Comparison of ENCODE assay signal across 16 cellular contexts in genomic region chr17:42270596-42270995, GRCh38. TPM values are rescaled to one million over a fixed set of nuclear protein-coding genes. Genes with fewer than 3 reads are reported as not detected.
DNase-seq lines count a peak whose midpoint lies in the region; ATAC-seq and TF ChIP-seq lines count a peak whose summit lies in the region.
"Had no signal": no experiment of that assay in that cellular context is flagged by ENCODE, and none has a peak within 500 bp of the region (broad histone marks: within the 10 kb centered on the region; RNA-seq: fewer than 3 reads in every experiment).

No MANE protein-coding gene starts in this region.

- no peak for TF ChIP-seq CTCF in vagina (IDR thresholded peaks at IDR 0.05)

- H3K4me3 ChIP-seq in vagina: no peak overlapping the region
- H3K4me3 ChIP-seq: esophagus squamous epithelium, SJCRH30 had no signal

- intact Hi-C loops in vagina (cut with DNase I): no loop called here

- no peaks in the 10 kb centered on the region for H3K27me3 ChIP-seq in vagina
- H3K27me3 ChIP-seq: esophagus squamous epithelium, SJCRH30 had no signal

- H3K4me1 Mint-ChIP-seq in activated naive CD4-positive, alpha-beta T cell treated with anti-CD3 and anti-CD28 coated beads, Interleukin-2, amount 10 ng/mL, durations not matched to agents 7 days and 5 days: peaks cover 76% of the 10 kb centered on the region
- H3K4me1 Mint-ChIP-seq in activated T-cell treated with anti-CD3 and anti-CD28 coated beads, Interleukin-2, amount 50 U/mL, for 72 hours (ENCODE audit: low read depth): peaks cover 86% of the 10 kb centered on the region
- H3K4me1 Mint-ChIP-seq in immature natural killer cell: peaks cover 64 to 77% of the 10 kb centered on the region in 2 donors

- H3K27ac Mint-ChIP-seq in activated naive CD4-positive, alpha-beta T cell treated with anti-CD3 and anti-CD28 coated beads, Interleukin-2, amount 10 ng/mL, durations not matched to agents 7 days and 5 days: peak overlapping the region; percentile 6
- peak overlapping the region; percentile 86 for H3K27ac Mint-ChIP-seq in activated T-cell treated with anti-CD3 and anti-CD28 coated beads, Interleukin-2, amount 50 U/mL, for 72 hours
- peak overlapping the region; percentile 18 to 92 (median 50) for H3K27ac Mint-ChIP-seq in immature natural killer cell
- H3K27ac Mint-ChIP-seq: dendritic cell treated with granulocyte-macrophage colony-stimulating factor and Interleukin-4, amounts not matched to agents 40 ng/mL and 50 ng/mL, for 4 days; progenitor cell of endocrine pancreas had no signal

- H3K4me1 ChIP-seq in vagina: peaks cover 65% of the 10 kb centered on the region

- H3K27ac ChIP-seq in vagina: peak overlapping the region; percentile 34
- H3K27ac ChIP-seq: SJCRH30 had no signal

- ATAC-seq in activated T-cell treated with anti-CD3 and anti-CD28 coated beads, Interleukin-2, amount 50 U/mL, for 72 hours (replicated peaks in 1 of 2): no peak
- no peak for ATAC-seq in GM21515 (IDR thresholded peaks at IDR 0.05; ENCODE audit: unreplicated experiment)
- ATAC-seq in HG03139 (IDR thresholded peaks at IDR 0.05; ENCODE audit: unreplicated experiment): no peak
- ATAC-seq: left colon had no signal

- H3K36me3 ChIP-seq in vagina: no peaks in the 10 kb centered on the region
- H3K36me3 ChIP-seq: esophagus squamous epithelium, SJCRH30 had no signal

- peaks cover 42% of the 10 kb centered on the region for H3K36me3 Mint-ChIP-seq in activated naive CD4-positive, alpha-beta T cell treated with anti-CD3 and anti-CD28 coated beads, Interleukin-2, amount 10 ng/mL, durations not matched to agents 7 days and 5 days
- H3K36me3 Mint-ChIP-seq in activated T-cell treated with anti-CD3 and anti-CD28 coated beads, Interleukin-2, amount 50 U/mL, for 72 hours (ENCODE audit: insufficient read depth in 2 of 2): peaks cover 11 to 23% of the 10 kb centered on the region in 2 donors
- H3K36me3 Mint-ChIP-seq in immature natural killer cell: peaks cover 0 to 3% (median 0%) of the 10 kb centered on the region in 3 donors

- no peaks in the 10 kb centered on the region for H3K27me3 Mint-ChIP-seq in activated naive CD4-positive, alpha-beta T cell treated with anti-CD3 and anti-CD28 coated beads, Interleukin-2, amount 10 ng/mL, durations not matched to agents 7 days and 5 days
- H3K27me3 Mint-ChIP-seq in activated T-cell treated with anti-CD3 and anti-CD28 coated beads, Interleukin-2, amount 50 U/mL, for 72 hours (ENCODE audit: low read depth): no peaks in the 10 kb centered on the region
- H3K27me3 Mint-ChIP-seq in immature natural killer cell (ENCODE audit: low read depth in 3 of 3): peaks cover 3 to 18% (median 3%) of the 10 kb centered on the region in 3 donors
- H3K27me3 Mint-ChIP-seq: dendritic cell treated with granulocyte-macrophage colony-stimulating factor and Interleukin-4, amounts not matched to agents 40 ng/mL and 50 ng/mL, for 4 days; progenitor cell of endocrine pancreas had no signal

- no peak for DNase-seq in activated naive CD4-positive, alpha-beta T cell treated with anti-CD3 and anti-CD28 coated beads, Interleukin-2, amount 10 ng/mL, durations not matched to agents 7 days and 5 days
- no peak for DNase-seq in activated naive CD4-positive, alpha-beta T cell (lab: John Stamatoyannopoulos, UW)
- DNase-seq in activated T-cell treated with anti-CD3 and anti-CD28 coated beads, Interleukin-2, amount 50 U/mL, for 72 hours: no peak
- no peak for DNase-seq in immature natural killer cell
- DNase-seq in vagina (ENCODE audit: extremely low spot score in 2 of 2): no peak
- no peak for DNase-seq in inferior parietal cortex (ENCODE audit: extremely low spot score)
- DNase-seq: esophagus squamous epithelium; hypothalamus; left colon; NCI-H446 treated with DMSO at 0.1 percent for 48 hours; SJCRH30; stimulated activated CD4-positive, alpha-beta T cell treated with anti-CD3 and anti-CD28 coated beads, Interleukin-12 subunit alpha, Interleukin-12 subunit beta, amount 100 ng/mL, for 4 hours had no signal

- H3K9me3 ChIP-seq in vagina: no peaks in the 10 kb centered on the region
- H3K9me3 ChIP-seq: esophagus squamous epithelium, SJCRH30 had no signal

- H3K4me3 Mint-ChIP-seq in activated naive CD4-positive, alpha-beta T cell treated with anti-CD3 and anti-CD28 coated beads, Interleukin-2, amount 10 ng/mL, durations not matched to agents 7 days and 5 days: peak overlapping the region; percentile 1
- peak overlapping the region; percentile 88 to 89 for H3K4me3 Mint-ChIP-seq in activated T-cell treated with anti-CD3 and anti-CD28 coated beads, Interleukin-2, amount 50 U/mL, for 72 hours
- H3K4me3 Mint-ChIP-seq in immature natural killer cell: peak overlapping the region in 2 of 5 donors; percentile 1 to 54
- H3K4me3 Mint-ChIP-seq: dendritic cell treated with granulocyte-macrophage colony-stimulating factor and Interleukin-4, amounts not matched to agents 40 ng/mL and 50 ng/mL, for 4 days had no signal

- CTCF ChIA-PET in activated naive CD4-positive, alpha-beta T cell treated with anti-CD3 and anti-CD28 coated beads, Interleukin-2, amount 10 ng/mL, durations not matched to agents 7 days and 5 days (lab: Charles Lee): interaction anchor here (3.5 kb wide), 1 partner anchor 48 kb away, joined by 19 read pairs; no protein-coding TSS in a partner anchor

- no peak for TF ChIP-seq POLR2A in vagina (IDR thresholded peaks at IDR 0.05)

- no peaks in the 10 kb centered on the region for H3K9me3 Mint-ChIP-seq in activated naive CD4-positive, alpha-beta T cell treated with anti-CD3 and anti-CD28 coated beads, Interleukin-2, amount 10 ng/mL, durations not matched to agents 7 days and 5 days
- no peaks in the 10 kb centered on the region for H3K9me3 Mint-ChIP-seq in activated T-cell treated with anti-CD3 and anti-CD28 coated beads, Interleukin-2, amount 50 U/mL, for 72 hours
- H3K9me3 Mint-ChIP-seq in immature natural killer cell: no peaks in the 10 kb centered on the region
- H3K9me3 Mint-ChIP-seq: dendritic cell treated with granulocyte-macrophage colony-stimulating factor and Interleukin-4, amounts not matched to agents 40 ng/mL and 50 ng/mL, for 4 days had no signal

RNA-seq across cellular contexts. Expression of gene STAT5B, which starts 5.6 kb away (rescaled TPM):
- total RNA-seq in activated T-cell treated with anti-CD3 and anti-CD28 coated beads, Interleukin-2, amount 50 U/mL, for 72 hours: 100 to 1,000 TPM; 252 to 269 TPM
- polyA plus RNA-seq in immature natural killer cell: 10 to 100 TPM; 33.9 to 58.3 (median 37.8) TPM
- total RNA-seq in vagina: 74.6 TPM

RNA-seq across cellular contexts. Expression of gene STAT5A, which starts 17.7 kb away (rescaled TPM):
- total RNA-seq in activated T-cell treated with anti-CD3 and anti-CD28 coated beads, Interleukin-2, amount 50 U/mL, for 72 hours: 100 to 1,000 TPM; 243 to 264 TPM
- 10 to 100 TPM; 33.2 to 62.9 (median 38.2) TPM for polyA plus RNA-seq in immature natural killer cell
- total RNA-seq in vagina: 38.3 TPM

Comparison
In these comparisons a context has a peak if more than half of its experiments do, and no peak if none do; other contexts are left out.
1. H3K27ac Mint-ChIP-seq: peak in every context shown above with its lines; median percentile 86 in activated T-cell treated with anti-CD3 and anti-CD28 coated beads, Interleukin-2, amount 50 U/mL, for 72 hours; 50 in immature natural killer cell; 6 in activated naive CD4-positive, alpha-beta T cell treated with anti-CD3 and anti-CD28 coated beads, Interleukin-2, amount 10 ng/mL, durations not matched to agents 7 days and 5 days.